8 cellular contexts compared by ENCODE assay signal in genomic region chr11:86244063-86244521, GRCh38. TPM values are rescaled to one million over a fixed set of nuclear protein-coding genes. Genes with fewer than 3 reads are reported as not detected.
DNase-seq lines count a peak whose midpoint lies in the region; ATAC-seq and TF ChIP-seq lines count a peak whose summit lies in the region.

No MANE protein-coding gene starts in this region.

- H3K9me3 ChIP-seq in WERI-Rb-1 (ENCODE audit: severe bottlenecking): no peaks in the 10 kb centered on the region

- TF ChIP-seq CTCF in WERI-Rb-1 (IDR thresholded peaks at IDR 0.05; ENCODE audit: low read depth, low read length) (no peak), choroid plexus epithelial cell (conservative IDR thresholded peaks at IDR 0.05; ENCODE audit: low read depth, low read length) (no peak)

- peaks cover 3% of the 10 kb centered on the region for H3K36me3 ChIP-seq in WERI-Rb-1

- H3K4me3 ChIP-seq in WERI-Rb-1 (ENCODE audit: low read depth, low read length): peak overlapping the region; percentile 95
- H3K4me3 ChIP-seq in choroid plexus epithelial cell (ENCODE audit: low read depth, low read length): peak overlapping the region; percentile 81

- ATAC-seq in GM19467 (IDR thresholded peaks at IDR 0.05; ENCODE audit: unreplicated experiment) (peak; percentile 77), HG03565 (IDR thresholded peaks at IDR 0.05; ENCODE audit: unreplicated experiment) (peak; percentile 63), left lobe of liver (peak; percentile 85)

- DNase-seq in EL: peak; percentile 89
- DNase-seq in WERI-Rb-1: peak; percentile 92
- DNase-seq in choroid plexus epithelial cell (ENCODE audit: low read depth): peak; percentile 91
- peak; percentile 87 for DNase-seq in left lobe of liver (ENCODE audit: low spot score)
- DNase-seq in stimulated activated CD4-positive, alpha-beta T cell treated with anti-CD3 and anti-CD28 coated beads, Interleukin-4, amount 100 ng/mL, for 1 hour: peak; percentile 88
- no peak for DNase-seq in NCI-H1048 (lab: John Stamatoyannopoulos, UW)

- H3K27ac ChIP-seq in WERI-Rb-1: peak overlapping the region; percentile 99

- H3K27me3 ChIP-seq in WERI-Rb-1 (ENCODE audit: insufficient read depth, low read depth, severe bottlenecking): no peaks in the 10 kb centered on the region

RNA-seq across cellular contexts. Expression of gene EED, which starts 0.5 kb away (rescaled TPM):
- total RNA-seq in left lobe of liver: 7.5 TPM

RNA-seq across cellular contexts. Expression of gene HIKESHI, which starts 57.9 kb away (rescaled TPM):
- 11.5 TPM for total RNA-seq in left lobe of liver
